Comparison of ENCODE assay signal across 14 cellular contexts in genomic region chr15:41919954-41920538, GRCh38. TPM values are rescaled to one million over a fixed set of nuclear protein-coding genes. Genes with fewer than 3 reads are reported as not detected.
DNase-seq lines count a peak whose midpoint lies in the region; ATAC-seq and TF ChIP-seq lines count a peak whose summit lies in the region.
"Had no signal": no experiment of that assay in that cellular context is flagged by ENCODE, and none has a peak within 500 bp of the region (broad histone marks: within the 10 kb centered on the region; RNA-seq: fewer than 3 reads in every experiment).

No MANE protein-coding gene starts in this region.

- H3K27ac ChIP-seq in colonic mucosa (no peak overlapping the region), left lung (peak overlapping the region in 1 of 2 donors; percentile 28), testis (peak overlapping the region in 1 of 2 donors; percentile 22)

- H3K36me3 ChIP-seq in colonic mucosa (no peaks in the 10 kb centered on the region), left lung (peaks cover 0 to 60% of the 10 kb centered on the region in 2 donors), testis (ENCODE audit: low read depth, missing control alignments) (no peaks in the 10 kb centered on the region)

- intact Hi-C loops in colonic mucosa (cut with DNase I): no loop called here
- intact Hi-C loops in left lung (cut with DNase I): no loop called here
- intact Hi-C loops in testis (cut with DNase I; ENCODE audit: low total_unique reads): no loop called here
- intact Hi-C loops in activated naive CD4-positive, alpha-beta T cell treated with anti-CD3 and anti-CD28 coated beads for 36 hours (cut with micrococcal nuclease): no loop called here

- no peak for TF ChIP-seq POLR2A in testis (IDR thresholded peaks at IDR 0.05)

- no peak overlapping the region for H3K4me3 Mint-ChIP-seq in activated naive CD4-positive, alpha-beta T cell treated with anti-CD3 and anti-CD28 coated beads for 36 hours
- H3K4me3 Mint-ChIP-seq in naive thymus-derived CD8-positive, alpha-beta T cell: no peak overlapping the region
- H3K4me3 Mint-ChIP-seq: activated naive CD4-positive, alpha-beta T cell treated with anti-CD3 and anti-CD28 coated beads, Interleukin-2, amount 50 U/mL, for 24 hours had no signal

- CTCF ChIA-PET in activated naive CD4-positive, alpha-beta T cell treated with anti-CD3 and anti-CD28 coated beads for 36 hours (lab: Charles Lee): no interaction called here

- DNase-seq in NCI-H69 (lab: John Stamatoyannopoulos, UW) (peak; percentile 21), colonic mucosa (peak; percentile 52), left lung (no peak), testis (peak; percentile 70), GM13976 (ENCODE audit: low spot score) (no peak), medulla oblongata (ENCODE audit: extremely low spot score) (no peak)
- DNase-seq in activated naive CD4-positive, alpha-beta T cell treated with anti-CD3 and anti-CD28 coated beads for 36 hours: no peak
- no peak for DNase-seq in naive thymus-derived CD8-positive, alpha-beta T cell
- DNase-seq: activated CD4-positive, CD25-positive, alpha-beta regulatory T cell treated with anti-CD3 and anti-CD28 coated beads, Interleukin-2, amount 50 U/mL, for 72 hours; NCI-H2107; stimulated activated CD8-positive, alpha-beta memory T cell treated with anti-CD3 and anti-CD28 coated beads, Interleukin-4, amount 100 ng/mL, for 48 hours had no signal

- TF ChIP-seq CTCF in colonic mucosa (IDR thresholded peaks at IDR 0.05) (no peak), left lung (IDR thresholded peaks at IDR 0.05) (no peak), testis (IDR thresholded peaks at IDR 0.05) (no peak), GM13976 (IDR thresholded peaks at IDR 0.05; ENCODE audit: borderline replicate concordance, control extremely low read depth, extremely low read depth, insufficient read depth, missing control alignments) (no peak)

- in situ Hi-C loops in GM13976 (cut with MboI; ENCODE audit: low sequenced_read_pairs, unreplicated experiment): no loop called here

- POLR2A ChIA-PET in naive thymus-derived CD8-positive, alpha-beta T cell (lab: Charles Lee): interaction anchor here (1.3 kb wide), 1 partner anchor 25 kb away, joined by 3 read pairs; no protein-coding TSS in a partner anchor

- H3K4me3 ChIP-seq in colonic mucosa (no peak overlapping the region), left lung (no peak overlapping the region), testis (no peak overlapping the region)
- H3K4me3 ChIP-seq: lung, skin epidermis had no signal

- WGBS in testis, 2 donors: 32 to 40% methylated on average over 3 of the region's 3 CpGs

- H3K27me3 ChIP-seq in colonic mucosa: no peaks in the 10 kb centered on the region
- H3K27me3 ChIP-seq in left lung: no peaks in the 10 kb centered on the region
- H3K27me3 ChIP-seq in testis: no peaks in the 10 kb centered on the region

- peaks cover 2% of the 10 kb centered on the region for H3K4me1 Mint-ChIP-seq in activated naive CD4-positive, alpha-beta T cell treated with anti-CD3 and anti-CD28 coated beads for 36 hours (ENCODE audit: low read depth)
- H3K4me1 Mint-ChIP-seq in naive thymus-derived CD8-positive, alpha-beta T cell: peaks cover 0 to 26% (median 3%) of the 10 kb centered on the region in 4 donors
- H3K4me1 Mint-ChIP-seq: activated naive CD4-positive, alpha-beta T cell treated with anti-CD3 and anti-CD28 coated beads, Interleukin-2, amount 50 U/mL, for 24 hours had no signal

- H3K27ac Mint-ChIP-seq in activated naive CD4-positive, alpha-beta T cell treated with anti-CD3 and anti-CD28 coated beads for 36 hours: no peak overlapping the region
- H3K27ac Mint-ChIP-seq in naive thymus-derived CD8-positive, alpha-beta T cell: peak overlapping the region in 1 of 10 donors; percentile 25
- H3K27ac Mint-ChIP-seq: activated naive CD4-positive, alpha-beta T cell treated with anti-CD3 and anti-CD28 coated beads, Interleukin-2, amount 50 U/mL, for 24 hours had no signal

- no peaks in the 10 kb centered on the region for H3K9me3 ChIP-seq in colonic mucosa
- no peaks in the 10 kb centered on the region for H3K9me3 ChIP-seq in left lung
- no peaks in the 10 kb centered on the region for H3K9me3 ChIP-seq in testis

- peak; percentile 70 for ATAC-seq in left lung
- no peak for ATAC-seq in naive thymus-derived CD8-positive, alpha-beta T cell

- H3K9ac ChIP-seq in colonic mucosa (ENCODE audit: low read depth in 2 of 2, low read length in 2 of 2): no peak overlapping the region

- no peaks in the 10 kb centered on the region for H3K9me3 Mint-ChIP-seq in activated naive CD4-positive, alpha-beta T cell treated with anti-CD3 and anti-CD28 coated beads for 36 hours
- H3K9me3 Mint-ChIP-seq in naive thymus-derived CD8-positive, alpha-beta T cell: no peaks in the 10 kb centered on the region
- H3K9me3 Mint-ChIP-seq: activated naive CD4-positive, alpha-beta T cell treated with anti-CD3 and anti-CD28 coated beads, Interleukin-2, amount 50 U/mL, for 24 hours had no signal

- H3K4me1 ChIP-seq in colonic mucosa (peaks cover 4% of the 10 kb centered on the region), left lung (peaks cover 11 to 73% of the 10 kb centered on the region in 2 donors), testis (peaks cover 44% of the 10 kb centered on the region)

- peaks cover 26% of the 10 kb centered on the region for H3K36me3 Mint-ChIP-seq in activated naive CD4-positive, alpha-beta T cell treated with anti-CD3 and anti-CD28 coated beads for 36 hours (ENCODE audit: low read depth)
- peaks cover 0 to 40% (median 18%) of the 10 kb centered on the region in 3 donors for H3K36me3 Mint-ChIP-seq in naive thymus-derived CD8-positive, alpha-beta T cell

- H3K27me3 Mint-ChIP-seq in activated naive CD4-positive, alpha-beta T cell treated with anti-CD3 and anti-CD28 coated beads for 36 hours (ENCODE audit: low read depth): no peaks in the 10 kb centered on the region
- no peaks in the 10 kb centered on the region for H3K27me3 Mint-ChIP-seq in naive thymus-derived CD8-positive, alpha-beta T cell
- H3K27me3 Mint-ChIP-seq: activated naive CD4-positive, alpha-beta T cell treated with anti-CD3 and anti-CD28 coated beads, Interleukin-2, amount 50 U/mL, for 24 hours had no signal

RNA-seq across cellular contexts. Expression of gene SPTBN5, which starts 26.2 kb away (rescaled TPM):
- 1 to 10 TPM in 1 of 2 donors, under 1 TPM in 1; 0.72 to 2.3 TPM for total RNA-seq in colonic mucosa
- 1 to 10 TPM; 2.2 to 4.8 TPM for total RNA-seq in left lung
- 1 to 10 TPM; 1.4 to 3.1 TPM for total RNA-seq in testis
- 1.4 TPM for polyA plus RNA-seq in testis (ENCODE audit: insufficient read depth, low read depth, low replicate concordance)
- under 1 TPM; 0.17 to 0.32 TPM for total RNA-seq in activated naive CD4-positive, alpha-beta T cell treated with anti-CD3 and anti-CD28 coated beads for 36 hours
- total RNA-seq in naive thymus-derived CD8-positive, alpha-beta T cell: under 1 TPM; 0.81 to 0.96 TPM
- under 1 TPM in 1 of 3 donors, not detected in 2; 0.02 TPM for polyA plus RNA-seq in naive thymus-derived CD8-positive, alpha-beta T cell

RNA-seq across cellular contexts. Expression of gene EHD4, which starts 52.3 kb away (rescaled TPM):
- 10 to 100 TPM; 30.3 to 40.0 TPM for total RNA-seq in colonic mucosa
- total RNA-seq in left lung: 10 to 100 TPM; 23.0 to 32.6 TPM
- total RNA-seq in testis: 10 to 100 TPM in 1 of 2 donors, 1 to 10 TPM in 1; 9.4 to 10.2 TPM
- 8.0 TPM for polyA plus RNA-seq in testis (ENCODE audit: insufficient read depth, low read depth, low replicate concordance)
- 10 to 100 TPM; 30.1 to 31.8 TPM for total RNA-seq in activated naive CD4-positive, alpha-beta T cell treated with anti-CD3 and anti-CD28 coated beads for 36 hours
- total RNA-seq in naive thymus-derived CD8-positive, alpha-beta T cell: 10 to 100 TPM in 1 of 2 experiments, 1 to 10 TPM in 1; 9.1 to 10.4 TPM
- polyA plus RNA-seq in naive thymus-derived CD8-positive, alpha-beta T cell: 1 to 10 TPM; 5.2 to 7.6 (median 5.9) TPM

Comparison
In these comparisons a context has a peak if more than half of its experiments do, and no peak if none do; other contexts are left out.
1. DNase-seq: peak in NCI-H69 (single experiment), colonic mucosa (single experiment) and testis (single experiment); none in left lung (0 of 2), GM13976 (single experiment), medulla oblongata (single experiment), activated naive CD4-positive, alpha-beta T cell treated with anti-CD3 and anti-CD28 coated beads for 36 hours (single experiment) and naive thymus-derived CD8-positive, alpha-beta T cell (0 of 10).